In genomic region chr11:122696662-122697061, GRCh38 we compare ENCODE assay signal across 8 cellular contexts.
DNase-seq lines count a peak whose midpoint lies in the region; ATAC-seq lines count a peak whose summit lies in the region.

No MANE protein-coding gene starts in this region.

- ATAC-seq in GM18498 (IDR thresholded peaks at IDR 0.05; ENCODE audit: unreplicated experiment), result peak; percentile 76

- DNase-seq in HUDEP-2 (lab: John Stamatoyannopoulos, UW; ENCODE audit: unreplicated experiment in 76 of 76), result peak in 69 of 76 experiments; percentile 16 to 90 (median 62)
- DNase-seq in activated T-cell treated with anti-CD3 and anti-CD28 coated beads for 24 hours (ENCODE audit: low read depth), result peak; percentile 73
- DNase-seq in stimulated activated CD4-positive, alpha-beta T cell treated with anti-CD3 and anti-CD28 coated beads, Interleukin-15, amount 100 ng/mL, for 24 hours, result peak; percentile 78
- DNase-seq in DMS53 (lab: John Stamatoyannopoulos, UW), result no peak
- no peak for DNase-seq in NCI-H146 treated with DMSO at 0.1 percent for 48 hours (lab: John Stamatoyannopoulos, UW; ENCODE audit: unreplicated experiment)
- no peak for DNase-seq in C1 segment of cervical spinal cord (lab: John Stamatoyannopoulos, UW)
- DNase-seq in OCI-M2 (lab: John Stamatoyannopoulos, UW; ENCODE audit: unreplicated experiment), result no peak

Comparison
In these comparisons a context has a peak if more than half of its experiments do, and no peak if none do; other contexts are left out.
1. DNase-seq: peak in HUDEP-2 (69 of 76), activated T-cell treated with anti-CD3 and anti-CD28 coated beads for 24 hours (single experiment) and stimulated activated CD4-positive, alpha-beta T cell treated with anti-CD3 and anti-CD28 coated beads, Interleukin-15, amount 100 ng/mL, for 24 hours (single experiment); none in DMS53 (single experiment), NCI-H146 treated with DMSO at 0.1 percent for 48 hours (single experiment), C1 segment of cervical spinal cord (0 of 14) and OCI-M2 (single experiment).